9 cellular contexts compared by ENCODE assay signal in genomic region chr1:92975551-92976232, GRCh38. TPM values are rescaled to one million over a fixed set of nuclear protein-coding genes. Genes with fewer than 3 reads are reported as not detected.
A peak's percentile ranks its signal among the peaks of the same experiment; 100 is the strongest.
DNase-seq lines count a peak whose midpoint lies in the region; ATAC-seq and TF ChIP-seq lines count a peak whose summit lies in the region.
"Had no signal": no experiment of that assay in that cellular context is flagged by ENCODE, and none has a peak within 500 bp of the region (broad histone marks: within the 10 kb centered on the region; RNA-seq: fewer than 3 reads in every experiment).

No MANE protein-coding gene starts in this region.

- H3K27ac ChIP-seq in sigmoid colon: no peak overlapping the region
- H3K27ac ChIP-seq: right atrium auricular region had no signal

- H3K27me3 ChIP-seq in sigmoid colon: no peaks in the 10 kb centered on the region
- H3K27me3 ChIP-seq: right atrium auricular region had no signal

- ATAC-seq in GM19452 (IDR thresholded peaks at IDR 0.05; ENCODE audit: unreplicated experiment) (peak; percentile 71), HG03196 (IDR thresholded peaks at IDR 0.05; ENCODE audit: unreplicated experiment) (peak; percentile 77)
- ATAC-seq in activated T-helper 17 cell treated with anti-CD3 and anti-CD28 coated beads, Interleukin-2, amount 50 U/mL, for 72 hours (replicated peaks): peak; percentile 62

- no peaks in the 10 kb centered on the region for H3K4me1 ChIP-seq in sigmoid colon
- H3K4me1 ChIP-seq: right atrium auricular region had no signal

- intact Hi-C loops in sigmoid colon (cut with DNase I): no loop called here

- H3K36me3 ChIP-seq in sigmoid colon: no peaks in the 10 kb centered on the region
- H3K36me3 ChIP-seq: right atrium auricular region had no signal

- H3K4me1 Mint-ChIP-seq in activated T-helper 17 cell treated with anti-CD3 and anti-CD28 coated beads, Interleukin-2, amount 50 U/mL, for 72 hours: peaks cover 43% of the 10 kb centered on the region

- H3K9me3 Mint-ChIP-seq in activated T-helper 17 cell treated with anti-CD3 and anti-CD28 coated beads, Interleukin-2, amount 50 U/mL, for 72 hours: no peaks in the 10 kb centered on the region

- peak overlapping the region; percentile 75 for H3K27ac Mint-ChIP-seq in activated T-helper 17 cell treated with anti-CD3 and anti-CD28 coated beads, Interleukin-2, amount 50 U/mL, for 72 hours

- TF ChIP-seq EP300 in sigmoid colon (IDR thresholded peaks at IDR 0.05): no peak

- 66 to 79% methylated on average over 7 of the region's 7 CpGs for WGBS in sigmoid colon, 2 donors

- H3K4me3 ChIP-seq in GM08714 (ENCODE audit: low read length): peak overlapping the region; percentile 32; the same call in 1 of the 2 replicates
- no peak overlapping the region for H3K4me3 ChIP-seq in sigmoid colon
- H3K4me3 ChIP-seq: right atrium auricular region had no signal

- DNase-seq in 8988T (no peak), sigmoid colon (no peak), DMS79 treated with DMSO at 0.1 percent for 48 hours (lab: John Stamatoyannopoulos, UW) (no peak)
- DNase-seq in activated CD4-positive, alpha-beta T cell treated with anti-CD3 and anti-CD28 coated beads for 4 hours: no peak

- no peaks in the 10 kb centered on the region for H3K27me3 Mint-ChIP-seq in activated T-helper 17 cell treated with anti-CD3 and anti-CD28 coated beads, Interleukin-2, amount 50 U/mL, for 72 hours

- TF ChIP-seq POLR2A in sigmoid colon (IDR thresholded peaks at IDR 0.05): no peak

- H3K4me3 Mint-ChIP-seq in activated T-helper 17 cell treated with anti-CD3 and anti-CD28 coated beads, Interleukin-2, amount 50 U/mL, for 72 hours: peak overlapping the region; percentile 77

- no peaks in the 10 kb centered on the region for H3K9me3 ChIP-seq in sigmoid colon
- H3K9me3 ChIP-seq: right atrium auricular region had no signal

- TF ChIP-seq CTCF in sigmoid colon (IDR thresholded peaks at IDR 0.05): no peak

- H3K36me3 Mint-ChIP-seq in activated T-helper 17 cell treated with anti-CD3 and anti-CD28 coated beads, Interleukin-2, amount 50 U/mL, for 72 hours (ENCODE audit: low read depth): no peaks in the 10 kb centered on the region

RNA-seq across cellular contexts. Expression of gene DIPK1A, which starts 14.4 kb away (rescaled TPM):
- total RNA-seq in activated T-helper 17 cell treated with anti-CD3 and anti-CD28 coated beads, Interleukin-2, amount 50 U/mL, for 72 hours: 1 to 10 TPM; 6.5 to 8.6 TPM
- 10 to 100 TPM; 19.1 to 35.5 (median 26.7) TPM for total RNA-seq in sigmoid colon
- 1 to 10 TPM; 1.8 to 7.3 (median 2.5) TPM for polyA plus RNA-seq in sigmoid colon
